In genomic region chr2:99470459-99470858, GRCh38 we compare ENCODE assay signal across 6 cellular contexts. TPM values are rescaled to one million over a fixed set of nuclear protein-coding genes. Genes with fewer than 3 reads are reported as not detected.
DNase-seq lines count a peak whose midpoint lies in the region; ATAC-seq and TF ChIP-seq lines count a peak whose summit lies in the region.
"Not testable (repeated sequence)": the region's sequence is repeated elsewhere in the genome, so short reads cannot be mapped to it uniquely, and the experiment has no call there.

No MANE protein-coding gene starts in this region.

- H3K27ac ChIP-seq in GM23338 (ENCODE audit: low read depth); foreskin keratinocyte: not testable (repeated sequence)
- H3K27ac ChIP-seq in hepatocyte (peak overlapping the region; percentile 1), neutrophil (peak overlapping the region; percentile 68)

- not testable (repeated sequence) for H3K9me2 ChIP-seq in GM23338 (ENCODE audit: insufficient read depth); hepatocyte (replicated peaks; ENCODE audit: insufficient read depth)

- not testable (repeated sequence) for H3F3A ChIP-seq in GM23338 (replicated peaks; ENCODE audit: low read depth)

- 97% methylated on average over 8 of the region's 8 CpGs for whole genome bisulfite sequencing in hepatocyte (ENCODE audit: low lambda C conversion rate, missing lambda C conversion rate)

- H3K36me3 ChIP-seq in GM23338 (ENCODE audit: insufficient read depth); hepatocyte (replicated peaks; ENCODE audit: insufficient read depth, low read depth); neutrophil: not testable (repeated sequence)

- ATAC-seq in GM23338, WTC11, foreskin keratinocyte: not testable (repeated sequence)

- H3K36me3 Mint-ChIP-seq in GM23338 (ENCODE audit: low read depth) (peaks cover 22% of the 10 kb centered on the region), WTC11 (peaks cover 19% of the 10 kb centered on the region)

- H3K4me3 ChIP-seq in GM23338; epithelial cell of esophagus (ENCODE audit: low read length); hepatocyte; neutrophil (ENCODE audit: low read depth in 1 of 2, low read length in 1 of 2): not testable (repeated sequence)

- POLR2A ChIA-PET in WTC11 (lab: Charles Lee) = not testable (repeated sequence)

- H3K9me3 Mint-ChIP-seq in GM23338 (peaks cover 19% of the 10 kb centered on the region), WTC11 (peaks cover 14% of the 10 kb centered on the region)

- CTCF ChIA-PET in WTC11 (lab: Charles Lee) = not testable (repeated sequence)

- peaks cover 97% of the 10 kb centered on the region for H3K79me2 ChIP-seq in GM23338 (replicated peaks; ENCODE audit: insufficient read depth)
- H3K79me2 ChIP-seq in hepatocyte = peaks cover 98% of the 10 kb centered on the region

- H3K27ac Mint-ChIP-seq in GM23338 = not testable (repeated sequence)
- peak overlapping the region; percentile 10; the same call in 1 of the 2 replicates for H3K27ac Mint-ChIP-seq in WTC11

- H3K4me1 ChIP-seq in GM23338 (ENCODE audit: insufficient read depth) (peaks cover 50% of the 10 kb centered on the region), foreskin keratinocyte (peaks cover 51% of the 10 kb centered on the region), hepatocyte (ENCODE audit: insufficient read depth) (peaks cover 42% of the 10 kb centered on the region), neutrophil (ENCODE audit: control insufficient read depth in 1 of 2, insufficient read depth in 1 of 2, low read depth in 1 of 2, low read length in 1 of 2) (peaks cover 14 to 24% of the 10 kb centered on the region in 2 experiments)

- H3K9me3 ChIP-seq in hepatocyte (ENCODE audit: low read depth); neutrophil: not testable (repeated sequence)

- H2AFZ ChIP-seq in GM23338, hepatocyte: not testable (repeated sequence)

- H3K4me1 Mint-ChIP-seq in GM23338 (peaks cover 45% of the 10 kb centered on the region), WTC11 (peaks cover 70% of the 10 kb centered on the region)

- H3K27me3 Mint-ChIP-seq in GM23338 (ENCODE audit: insufficient read depth, low read depth, poor library complexity); WTC11 (ENCODE audit: low read depth): not testable (repeated sequence)

- H3K4me3 Mint-ChIP-seq in GM23338, WTC11: not testable (repeated sequence)

- TF ChIP-seq CTCF in GM23338 (conservative IDR thresholded peaks at IDR 0.05; ENCODE audit: low read depth in 2 of 2); WTC11 (IDR thresholded peaks at IDR 0.05); epithelial cell of esophagus (IDR thresholded peaks at IDR 0.05; ENCODE audit: insufficient read depth, low read depth, low read length, missing control alignments); foreskin keratinocyte (conservative IDR thresholded peaks at IDR 0.05); hepatocyte (IDR thresholded peaks at IDR 0.05; ENCODE audit: poor library complexity); neutrophil (IDR thresholded peaks at IDR 0.05): not testable (repeated sequence)

- H3K27me3 ChIP-seq in GM23338 (ENCODE audit: insufficient read depth); foreskin keratinocyte; hepatocyte; neutrophil: not testable (repeated sequence)

- not testable (repeated sequence) for H4K20me1 ChIP-seq in GM23338 (replicated peaks; ENCODE audit: insufficient read depth)
- H4K20me1 ChIP-seq in hepatocyte (ENCODE audit: insufficient read depth, poor library complexity, severe bottlenecking) = peaks cover 45% of the 10 kb centered on the region

- DNase-seq in GM23338 (ENCODE audit: low spot score) = peak; percentile 37
- not testable (repeated sequence) for DNase-seq in WTC11 (ENCODE audit: low spot score); hepatocyte (ENCODE audit: low spot score)
- peak; percentile 62 for DNase-seq in epithelial cell of esophagus (ENCODE audit: low read depth)
- DNase-seq in foreskin keratinocyte = peak; percentile 69 to 83

- not testable (repeated sequence) for H3K4me2 ChIP-seq in GM23338, hepatocyte

TF ChIP-seq in WTC11, 78 proteins besides CTCF, POLR2A, EP300 and RAD21:
- peak; percentile 29; the same call in 1 of the 2 replicates for TF ChIP-seq NFYB (CRISPR knock-in tag; conservative IDR thresholded peaks at IDR 0.05; ENCODE audit: low read depth)
TF ChIP-seq in WTC11: peak in this region for 1; not testable (repeated sequence) for 77.

RNA-seq across cellular contexts. Expression of gene REV1, which starts 19.4 kb away (rescaled TPM):
- 39.1 and 46.7 TPM in 2 replicates for total RNA-seq in GM23338 (2014; rRNA removed; shearing (Covaris generic))
- 30.2 and 32.9 TPM in 2 replicates for polyA plus RNA-seq in GM23338 (2016; fragmentation: Nextera tagmentation; extraction: Ambion mirVana)
- 27.5 to 38.7 TPM (median 31.1 TPM) in 3 replicates for total RNA-seq in WTC11 (2021)
- 30.2 and 31.9 TPM in 2 replicates for total RNA-seq in foreskin keratinocyte
- 7.1 and 9.1 TPM in 2 replicates for polyA plus RNA-seq in foreskin keratinocyte
- 31.2 and 31.4 TPM in 2 replicates for total RNA-seq in hepatocyte
- 23.9 and 25.9 TPM in 2 replicates for polyA plus RNA-seq in hepatocyte
